13 cellular contexts compared by ENCODE assay signal in genomic region chr17:74288785-74289184, GRCh38. TPM values are rescaled to one million over a fixed set of nuclear protein-coding genes. Genes with fewer than 3 reads are reported as not detected.
DNase-seq lines count a peak whose midpoint lies in the region; ATAC-seq and TF ChIP-seq lines count a peak whose summit lies in the region.
"Had no signal": no experiment of that assay in that cellular context is flagged by ENCODE, and none has a peak within 500 bp of the region (broad histone marks: within the 10 kb centered on the region; RNA-seq: fewer than 3 reads in every experiment).

No MANE protein-coding gene starts in this region.

- peak; percentile 65 for ATAC-seq in HG02571 (IDR thresholded peaks at IDR 0.05; ENCODE audit: unreplicated experiment)
- no peak for ATAC-seq in activated B cell treated with CpG ODN at 0.5 μM for 24 hours (ENCODE audit: low read depth)

- H3K4me1 Mint-ChIP-seq in activated naive CD4-positive, alpha-beta T cell treated with anti-CD3 and anti-CD28 coated beads for 36 hours (ENCODE audit: low read depth): peaks cover 22% of the 10 kb centered on the region
- H3K4me1 Mint-ChIP-seq in activated B cell treated with CpG ODN at 0.5 μM for 24 hours: peaks cover 3% of the 10 kb centered on the region

- POLR2A ChIA-PET in activated B cell treated with CpG ODN at 0.5 μM for 24 hours (lab: Charles Lee): no interaction called here

- peak overlapping the region; percentile 7 for H3K27ac Mint-ChIP-seq in activated naive CD4-positive, alpha-beta T cell treated with anti-CD3 and anti-CD28 coated beads for 36 hours
- peak overlapping the region; percentile 20 for H3K27ac Mint-ChIP-seq in activated B cell treated with CpG ODN at 0.5 μM for 24 hours
- H3K27ac Mint-ChIP-seq: HFFc6 had no signal

- H3K4me3 Mint-ChIP-seq in activated naive CD4-positive, alpha-beta T cell treated with anti-CD3 and anti-CD28 coated beads for 36 hours: no peak overlapping the region
- no peak overlapping the region for H3K4me3 Mint-ChIP-seq in activated B cell treated with CpG ODN at 0.5 μM for 24 hours
- H3K4me3 Mint-ChIP-seq: HFFc6 had no signal

- peak; percentile 74 for DNase-seq in activated naive CD4-positive, alpha-beta T cell treated with anti-CD3 and anti-CD28 coated beads for 36 hours
- no peak for DNase-seq in activated naive CD4-positive, alpha-beta T cell treated with Interleukin-2 at 50 U/mL for 16 hours
- DNase-seq in activated B cell treated with CpG ODN at 0.5 μM for 24 hours (no peak), NCI-H1092 treated with DMSO at 0.1 percent for 48 hours (lab: John Stamatoyannopoulos, UW) (no peak), Ammon's horn (ENCODE audit: low spot score) (no peak), GM19240 (ENCODE audit: insufficient read length, low spot score) (no peak)
- peak; percentile 16 to 59 for DNase-seq in stimulated activated CD8-positive, alpha-beta memory T cell treated with anti-CD3 and anti-CD28 coated beads, Interleukin-15, amount 100 ng/mL, for 48 hours (ENCODE audit: low read depth in 2 of 2)
- DNase-seq: HFFc6, NCI-H524 treated with DMSO at 0.1 percent for 48 hours, Right ventricle myocardium superior had no signal

- no peaks in the 10 kb centered on the region for H3K27me3 Mint-ChIP-seq in activated naive CD4-positive, alpha-beta T cell treated with anti-CD3 and anti-CD28 coated beads for 36 hours (ENCODE audit: low read depth)
- peaks cover 8% of the 10 kb centered on the region for H3K27me3 Mint-ChIP-seq in activated B cell treated with CpG ODN at 0.5 μM for 24 hours

- intact Hi-C loops in activated naive CD4-positive, alpha-beta T cell treated with anti-CD3 and anti-CD28 coated beads for 36 hours (cut with micrococcal nuclease): loop anchor here (1.0 kb wide), 1 partner anchor 13 kb away; no protein-coding TSS in a partner anchor
- intact Hi-C loops in activated B cell treated with CpG ODN at 0.5 μM for 24 hours (cut with micrococcal nuclease): no loop called here

- no peaks in the 10 kb centered on the region for H3K36me3 Mint-ChIP-seq in activated naive CD4-positive, alpha-beta T cell treated with anti-CD3 and anti-CD28 coated beads for 36 hours (ENCODE audit: low read depth)
- H3K36me3 Mint-ChIP-seq in activated B cell treated with CpG ODN at 0.5 μM for 24 hours (ENCODE audit: low read depth): no peaks in the 10 kb centered on the region

- CTCF ChIA-PET in activated naive CD4-positive, alpha-beta T cell treated with anti-CD3 and anti-CD28 coated beads for 36 hours (lab: Charles Lee): interaction anchor here (1.9 to 2.5 kb wide), 2 partner anchors 8 to 9 kb away, joined by 5 to 6 read pairs; no protein-coding TSS in a partner anchor
- CTCF ChIA-PET in activated B cell treated with CpG ODN at 0.5 μM for 24 hours (lab: Charles Lee): no interaction called here

- TF ChIP-seq CTCF in activated B cell treated with CpG ODN at 0.5 μM for 24 hours (IDR thresholded peaks at IDR 0.05): no peak

- H3K9me3 Mint-ChIP-seq in activated naive CD4-positive, alpha-beta T cell treated with anti-CD3 and anti-CD28 coated beads for 36 hours: no peaks in the 10 kb centered on the region
- no peaks in the 10 kb centered on the region for H3K9me3 Mint-ChIP-seq in activated B cell treated with CpG ODN at 0.5 μM for 24 hours

RNA-seq across cellular contexts. Expression of gene DNAI2, which starts 14.8 kb away (rescaled TPM):
- total RNA-seq in activated naive CD4-positive, alpha-beta T cell treated with anti-CD3 and anti-CD28 coated beads for 36 hours: under 1 TPM; 0.12 to 0.25 TPM
- total RNA-seq in activated B cell treated with CpG ODN at 0.5 μM for 24 hours: not detected in 2 replicates
- total RNA-seq: ascending aorta, HFFc6, Right ventricle myocardium superior, thoracic aorta had no signal

RNA-seq across cellular contexts. Expression of gene KIF19, which starts 37.2 kb away (rescaled TPM):
- total RNA-seq in activated naive CD4-positive, alpha-beta T cell treated with anti-CD3 and anti-CD28 coated beads for 36 hours: not detected
- total RNA-seq in activated B cell treated with CpG ODN at 0.5 μM for 24 hours: not detected in 2 replicates
- total RNA-seq: HFFc6 had no signal

Comparison
In these comparisons a context has a peak if more than half of its experiments do, and no peak if none do; other contexts are left out.
1. DNase-seq: peak in activated naive CD4-positive, alpha-beta T cell treated with anti-CD3 and anti-CD28 coated beads for 36 hours (single experiment) and stimulated activated CD8-positive, alpha-beta memory T cell treated with anti-CD3 and anti-CD28 coated beads, Interleukin-15, amount 100 ng/mL, for 48 hours (2 of 2); none in activated naive CD4-positive, alpha-beta T cell treated with Interleukin-2 at 50 U/mL for 16 hours (single experiment), activated B cell treated with CpG ODN at 0.5 μM for 24 hours (single experiment), NCI-H1092 treated with DMSO at 0.1 percent for 48 hours (single experiment), Ammon's horn (single experiment) and GM19240 (single experiment).